In the genomic region with DNA sequence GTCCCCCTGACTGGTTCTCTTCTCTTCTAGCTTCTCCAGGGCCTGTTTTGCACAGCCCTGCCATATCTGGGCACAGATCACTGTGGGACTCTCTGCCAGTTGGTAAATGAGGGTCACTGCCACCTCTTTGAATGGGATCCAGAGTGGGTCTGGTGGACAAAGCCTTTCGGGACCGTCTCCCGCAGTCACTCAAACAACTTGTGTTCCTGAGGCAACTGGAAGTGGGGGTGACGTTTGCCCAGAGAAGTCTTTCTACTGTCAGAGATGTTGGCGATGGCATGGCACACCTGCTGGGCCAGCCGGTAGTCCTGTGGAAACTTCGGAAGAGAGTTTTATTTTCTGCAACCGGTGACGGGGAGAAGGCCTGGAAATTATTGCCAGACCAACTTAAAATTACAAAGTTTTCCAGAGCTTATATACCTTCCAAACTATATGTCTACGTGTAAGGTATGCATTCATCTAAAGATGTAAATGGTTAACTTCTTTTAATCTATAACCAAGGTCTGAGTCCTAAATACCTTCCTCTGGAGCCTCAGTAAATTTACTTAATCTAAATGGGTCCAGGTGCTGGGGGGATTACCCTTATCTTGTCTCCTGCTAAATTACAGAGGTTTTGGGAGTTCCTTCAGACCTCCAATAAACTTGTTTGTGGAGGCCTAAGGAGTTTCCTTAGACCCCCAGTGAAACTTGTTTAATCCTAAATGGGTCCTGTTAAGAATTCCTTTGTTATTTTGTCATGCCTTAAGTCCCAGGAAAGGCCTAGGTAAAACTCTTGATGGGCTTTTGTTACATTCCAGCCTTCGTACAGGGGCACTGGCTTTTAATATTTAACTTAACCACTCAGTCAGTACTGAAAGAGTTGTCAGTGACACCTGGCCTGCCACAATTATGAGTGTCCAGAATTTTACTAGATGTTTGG, we compare ENCODE assay signal across 24 cellular contexts.
DNase-seq lines count a peak whose midpoint lies in the region; ATAC-seq and TF ChIP-seq lines count a peak whose summit lies in the region.
"Had no signal": no experiment of that assay in that cellular context is flagged by ENCODE, and none has a peak within 500 bp of the region (broad histone marks: within the 10 kb centered on the region; RNA-seq: fewer than 3 reads in every experiment).

No MANE protein-coding gene starts in this region.

- H3K4me1 Mint-ChIP-seq in effector memory CD8-positive, alpha-beta T cell (ENCODE audit: low read depth in 2 of 2) = no peaks in the 10 kb centered on the region
- H3K4me1 Mint-ChIP-seq: immature natural killer cell had no signal

- TF ChIP-seq POLR2A in upper lobe of left lung (IDR thresholded peaks at IDR 0.05) = no peak

- peaks cover 0 to 12% of the 10 kb centered on the region in 2 donors for H3K27me3 Mint-ChIP-seq in effector memory CD8-positive, alpha-beta T cell

- H3K4me1 ChIP-seq in hepatocyte (ENCODE audit: insufficient read depth) = peaks cover 27% of the 10 kb centered on the region
- peaks cover 6 to 20% (median 12%) of the 10 kb centered on the region in 4 donors for H3K4me1 ChIP-seq in upper lobe of left lung
- H3K4me1 ChIP-seq: foreskin keratinocyte, prostate gland, testis had no signal

- H3K27ac ChIP-seq in hepatocyte = peak overlapping the region; percentile 71
- peak overlapping the region in 3 of 4 donors; percentile 26 to 42 (median 39) for H3K27ac ChIP-seq in upper lobe of left lung
- H3K27ac ChIP-seq: foreskin keratinocyte, prostate gland, testis, VCaP had no signal

- H3K9me3 ChIP-seq in hepatocyte (ENCODE audit: low read depth) (no peaks in the 10 kb centered on the region), upper lobe of left lung (no peaks in the 10 kb centered on the region)
- H3K9me3 ChIP-seq: prostate gland, testis had no signal

- TF ChIP-seq CTCF in hepatocyte (IDR thresholded peaks at IDR 0.05; ENCODE audit: poor library complexity) (no peak), upper lobe of left lung (IDR thresholded peaks at IDR 0.05) (no peak)

- no peaks in the 10 kb centered on the region for H3K79me2 ChIP-seq in hepatocyte

- H4K20me1 ChIP-seq in hepatocyte (ENCODE audit: insufficient read depth, poor library complexity, severe bottlenecking) = no peaks in the 10 kb centered on the region

- H3K27ac Mint-ChIP-seq in effector memory CD8-positive, alpha-beta T cell = no peak overlapping the region
- H3K27ac Mint-ChIP-seq: activated naive CD4-positive, alpha-beta T cell treated with anti-CD3 and anti-CD28 coated beads, Interleukin-2, amount 50 U/mL, for 72 hours; immature natural killer cell; T-helper 2 cell treated with Interferon-gamma antibody and Interleukin-4, amounts not matched to agents 5 μg/mL and 100 μg/mL, for 36 hours had no signal

- H3K36me3 Mint-ChIP-seq in effector memory CD8-positive, alpha-beta T cell (ENCODE audit: insufficient read depth) = no peaks in the 10 kb centered on the region
- H3K36me3 Mint-ChIP-seq: activated naive CD4-positive, alpha-beta T cell treated with anti-CD3 and anti-CD28 coated beads, Interleukin-2, amount 50 U/mL, for 72 hours; immature natural killer cell had no signal

- no peaks in the 10 kb centered on the region for H3K9me2 ChIP-seq in hepatocyte (replicated peaks; ENCODE audit: insufficient read depth)

- H3K27me3 ChIP-seq in hepatocyte (no peaks in the 10 kb centered on the region), upper lobe of left lung (no peaks in the 10 kb centered on the region)
- H3K27me3 ChIP-seq: foreskin keratinocyte, testis had no signal

- DNase-seq in hepatocyte (ENCODE audit: low spot score) = no peak
- no peak for DNase-seq in upper lobe of left lung
- DNase-seq in effector memory CD8-positive, alpha-beta T cell = no peak
- DNase-seq in activated T-cell treated with anti-CD3 and anti-CD28 coated beads, Interleukin-2, amount 50 U/mL, for 1 hour = no peak
- no peak for DNase-seq in NCI-H2227 treated with DMSO at 0.1 percent for 48 hours (lab: John Stamatoyannopoulos, UW)
- DNase-seq: activated CD4-positive, alpha-beta T cell treated with anti-CD3 and anti-CD28 coated beads, Interleukin-2, amount 50 U/mL, for 1 hour; AML-193; aorta; caudate nucleus; foreskin keratinocyte; GOT3; immature natural killer cell; KBM-7; NCI-H187; NCI-H69; stimulated activated CD4-positive, alpha-beta T cell treated with anti-CD3 and anti-CD28 coated beads, Interleukin-1b, Interleukin-23, amount 100 ng/mL, for 48 hours; testis had no signal

- H3K9me3 Mint-ChIP-seq in effector memory CD8-positive, alpha-beta T cell = no peaks in the 10 kb centered on the region
- H3K9me3 Mint-ChIP-seq: activated naive CD4-positive, alpha-beta T cell treated with anti-CD3 and anti-CD28 coated beads, Interleukin-2, amount 50 U/mL, for 72 hours; T-helper 2 cell treated with Interferon-gamma antibody and Interleukin-4, amounts not matched to agents 5 μg/mL and 100 μg/mL, for 36 hours had no signal

- peak overlapping the region; percentile 55 for H3K4me2 ChIP-seq in hepatocyte

- H3K4me3 ChIP-seq in hepatocyte = no peak overlapping the region
- no peak overlapping the region for H3K4me3 ChIP-seq in upper lobe of left lung
- H3K4me3 ChIP-seq: prostate gland, testis had no signal

- no peak overlapping the region for H2AFZ ChIP-seq in hepatocyte

- no peak for TF ChIP-seq EP300 in upper lobe of left lung (IDR thresholded peaks at IDR 0.05)

- H3K4me3 Mint-ChIP-seq in effector memory CD8-positive, alpha-beta T cell = no peak overlapping the region
- H3K4me3 Mint-ChIP-seq: immature natural killer cell; T-helper 2 cell treated with Interferon-gamma antibody and Interleukin-4, amounts not matched to agents 5 μg/mL and 100 μg/mL, for 36 hours had no signal

- 63% methylated on average over 11 of the region's 11 CpGs for WGBS in hepatocyte (ENCODE audit: low lambda C conversion rate, missing lambda C conversion rate)
- WGBS in upper lobe of left lung, 2 donors = 88 to 92% methylated on average over 10 to 11 of the region's 11 CpGs

- peak; percentile 32 for ATAC-seq in GM18909 (IDR thresholded peaks at IDR 0.05; ENCODE audit: poor library complexity, unreplicated experiment)
- ATAC-seq in HG02943 (IDR thresholded peaks at IDR 0.05; ENCODE audit: low read depth, unreplicated experiment) = peak; percentile 36
- no peak for ATAC-seq in upper lobe of left lung (ENCODE audit: low FRiP score in 2 of 2)
- ATAC-seq in effector memory CD8-positive, alpha-beta T cell (replicated peaks) = no peak
- ATAC-seq: activated naive CD4-positive, alpha-beta T cell treated with anti-CD3 and anti-CD28 coated beads, Interleukin-2, amount 50 U/mL, for 72 hours; foreskin keratinocyte; SK-N-SH treated with all-trans-retinoic acid at 6 μM for 48 hours had no signal

- H3K36me3 ChIP-seq in hepatocyte (replicated peaks; ENCODE audit: insufficient read depth, low read depth) (no peaks in the 10 kb centered on the region), upper lobe of left lung (no peaks in the 10 kb centered on the region)
- H3K36me3 ChIP-seq: prostate gland had no signal

Comparison
In these comparisons a context has a peak if more than half of its experiments do, and no peak if none do; other contexts are left out.
1. ATAC-seq: peak in GM18909 (single experiment) and HG02943 (single experiment); none in upper lobe of left lung (0 of 2) and effector memory CD8-positive, alpha-beta T cell (single experiment).